Comparison of ENCODE assay signal across 23 cellular contexts in the genomic region with DNA sequence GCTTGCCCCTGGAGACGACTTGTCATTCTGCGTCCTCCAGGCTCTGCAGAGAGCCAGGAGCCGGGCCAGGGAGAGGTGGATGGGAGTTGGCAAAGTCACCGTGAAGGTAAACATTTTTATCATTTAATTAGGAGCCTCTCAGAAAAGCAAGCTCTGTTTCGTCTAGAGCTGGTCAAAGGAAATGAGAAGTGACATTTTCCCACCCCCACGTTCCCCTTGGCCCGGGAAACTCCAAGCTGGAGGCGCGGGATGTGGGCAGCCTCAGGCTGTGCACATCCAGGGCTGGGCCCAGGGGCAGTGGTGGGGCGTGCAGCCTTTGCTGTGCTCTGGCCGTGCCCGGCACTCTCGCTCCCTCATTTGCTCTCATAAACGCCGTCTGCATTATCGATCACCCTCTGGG.
DNase-seq lines count a peak whose midpoint lies in the region; ATAC-seq and TF ChIP-seq lines count a peak whose summit lies in the region.
"Had no signal": no experiment of that assay in that cellular context is flagged by ENCODE, and none has a peak within 500 bp of the region (broad histone marks: within the 10 kb centered on the region; RNA-seq: fewer than 3 reads in every experiment).

No MANE protein-coding gene starts in this region.

- CTCF ChIA-PET in Panc1 (lab: Charles Lee): no interaction called here

- H3K9me3 ChIP-seq in Panc1 (ENCODE audit: control insufficient read depth, insufficient read depth, low read depth, low read length) (no peaks in the 10 kb centered on the region), spleen (no peaks in the 10 kb centered on the region), right lobe of liver (no peaks in the 10 kb centered on the region)
- H3K9me3 ChIP-seq: Caco-2, SJSA1, upper lobe of left lung had no signal

- no peak overlapping the region for H3K4me3 ChIP-seq in Panc1 (ENCODE audit: low read depth in 2 of 2, low read length in 2 of 2)
- no peak overlapping the region for H3K4me3 ChIP-seq in spleen
- no peak overlapping the region for H3K4me3 ChIP-seq in right lobe of liver
- H3K4me3 ChIP-seq: GM23248, SJSA1, upper lobe of left lung had no signal

- 59 to 73% (median 73%) methylated on average over 16 of the region's 16 CpGs for WGBS in spleen, 5 donors
- 19% methylated on average over 7 of the region's 16 CpGs for WGBS in right lobe of liver (ENCODE audit: insufficient coverage, low coverage, low lambda C conversion rate, missing lambda C conversion rate)

- in situ Hi-C loops in Panc1 (cut with HindIII; ENCODE audit: low pct_unique_long_range_greater_than_20kb, low sequenced_read_pairs): no loop called here

- peak; percentile 23 for DNase-seq in NCI-H2029 treated with DMSO at 0.1 percent for 48 hours (lab: John Stamatoyannopoulos, UW)
- no peak for DNase-seq in NCI-H2029 (lab: John Stamatoyannopoulos, UW)
- no peak for DNase-seq in Panc1 (ENCODE audit: low read depth, low spot score)
- DNase-seq in left colon: no peak
- peak; percentile 52 for DNase-seq in spleen
- DNase-seq in Kasumi-1 (lab: John Stamatoyannopoulos, UW): no peak
- DNase-seq in right lobe of liver: no peak
- DNase-seq: activated CD4-positive, alpha-beta T cell treated with anti-CD3 and anti-CD28 coated beads for 48 hours; Caco-2; central memory CD4-positive, alpha-beta T cell; dermis blood vessel endothelial cell; DMS79 treated with DMSO at 0.1 percent for 48 hours; GM23248; hypothalamus; left ventricle myocardium superior; NCI-H1048; NCI-H510A; nephron progenitor cell; stimulated activated CD8-positive, alpha-beta memory T cell treated with anti-CD3 and anti-CD28 coated beads, Interleukin-4, amount 100 ng/mL, for 48 hours had no signal

- TF ChIP-seq POLR2A in spleen (IDR thresholded peaks at IDR 0.05) (no peak), right lobe of liver (IDR thresholded peaks at IDR 0.05) (no peak)

- no peak overlapping the region for H3K27ac ChIP-seq in Panc1 (ENCODE audit: low read length)
- H3K27ac ChIP-seq in spleen: no peak overlapping the region
- no peak overlapping the region for H3K27ac ChIP-seq in right lobe of liver
- H3K27ac ChIP-seq: GM23248, SJSA1, upper lobe of left lung had no signal

- intact Hi-C loops in Panc1 (cut with micrococcal nuclease; ENCODE audit: unreplicated experiment) (no loop called here), left colon (cut with DNase I, micrococcal nuclease) (no loop called here), spleen (cut with DNase I; ENCODE audit: low total_unique reads) (no loop called here), right lobe of liver (cut with DNase I) (no loop called here)

- no peaks in the 10 kb centered on the region for H3K27me3 ChIP-seq in Panc1 (ENCODE audit: control insufficient read depth, insufficient read depth, low read length)
- peaks cover 0 to 9% (median 0%) of the 10 kb centered on the region in 7 donors for H3K27me3 ChIP-seq in spleen (replicated peaks in 1 of 7)
- H3K27me3 ChIP-seq in right lobe of liver: no peaks in the 10 kb centered on the region
- H3K27me3 ChIP-seq: SJSA1, upper lobe of left lung had no signal

- H3K4me1 ChIP-seq in Panc1 (ENCODE audit: control insufficient read depth, insufficient read depth, low read length): peaks cover 5% of the 10 kb centered on the region; the same call in 1 of the 2 replicates
- H3K4me1 ChIP-seq in spleen: peaks cover 0 to 13% (median 5%) of the 10 kb centered on the region in 6 donors
- H3K4me1 ChIP-seq in right lobe of liver: no peaks in the 10 kb centered on the region
- H3K4me1 ChIP-seq: Caco-2, SJSA1, upper lobe of left lung had no signal

- ATAC-seq in Panc1 (peak; percentile 41), left colon (peak; percentile 64), HG02623 (IDR thresholded peaks at IDR 0.05; ENCODE audit: unreplicated experiment) (no peak), right lobe of liver (no peak)
- ATAC-seq: activated T-helper 17 cell treated with anti-CD3 and anti-CD28 coated beads, Interleukin-2, amount 50 U/mL, for 72 hours; left ventricle myocardium superior had no signal

- POLR2A ChIA-PET in Panc1 (lab: Charles Lee): no interaction called here

- TF ChIP-seq CTCF in Panc1 (IDR thresholded peaks at IDR 0.05): no peak
- no peak for TF ChIP-seq CTCF in spleen (IDR thresholded peaks at IDR 0.05 in 8 of 11, conservative IDR thresholded peaks at IDR 0.05 in 3 of 11)
- no peak for TF ChIP-seq CTCF in right lobe of liver (IDR thresholded peaks at IDR 0.05)

- BruUV-seq in Panc1 (replicated peaks; lab: Mats Ljungman, UMichigan): no TSS peak

- H3K36me3 ChIP-seq in Panc1 (ENCODE audit: control insufficient read depth, insufficient read depth, low read length) (no peaks in the 10 kb centered on the region), spleen (no peaks in the 10 kb centered on the region), right lobe of liver (no peaks in the 10 kb centered on the region)
- H3K36me3 ChIP-seq: SJSA1, upper lobe of left lung had no signal

Comparison
In these comparisons a context has a peak if more than half of its experiments do, and no peak if none do; other contexts are left out.
1. DNase-seq: peak in NCI-H2029 treated with DMSO at 0.1 percent for 48 hours (single experiment) and spleen (single experiment); none in NCI-H2029 (single experiment), Panc1 (single experiment), left colon (0 of 2), Kasumi-1 (0 of 2) and right lobe of liver (0 of 3).
2. ATAC-seq: peak in Panc1 (single experiment) and left colon (single experiment); none in HG02623 (single experiment) and right lobe of liver (0 of 4).